In the genomic region with DNA sequence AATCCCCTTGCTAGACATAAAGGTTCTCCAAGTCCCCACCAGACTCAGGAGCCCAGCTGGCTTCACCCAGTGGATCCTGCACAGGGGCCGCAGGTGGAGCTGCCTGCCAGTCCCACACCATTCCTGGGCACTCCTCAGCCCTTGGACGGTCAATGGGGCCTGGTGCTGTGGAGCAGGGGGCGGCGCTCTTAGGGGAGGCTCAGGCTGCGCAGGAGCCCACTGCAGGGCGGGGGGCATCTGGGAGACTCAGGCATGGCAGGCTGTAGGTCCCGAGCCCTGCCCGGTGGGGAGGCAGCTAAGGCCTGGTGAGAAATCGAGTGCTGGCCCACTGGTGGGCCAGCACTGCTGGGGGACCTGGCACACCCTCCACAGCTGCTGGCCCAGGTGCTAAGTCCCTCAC, we compare ENCODE assay signal across 5 cellular contexts.
"Had no signal": no experiment of that assay in that cellular context is flagged by ENCODE, and none has a peak within 500 bp of the region (broad histone marks: within the 10 kb centered on the region; RNA-seq: fewer than 3 reads in every experiment).

No MANE protein-coding gene starts in this region.

- H3K4me3 ChIP-seq: K562 had no signal

- H3K27ac ChIP-seq: HL-60 had no signal

- DNase-seq: IMR-90, KBM-7, KG1 had no signal
